ENCODE assay signal across 8 cellular contexts in the genomic region with DNA sequence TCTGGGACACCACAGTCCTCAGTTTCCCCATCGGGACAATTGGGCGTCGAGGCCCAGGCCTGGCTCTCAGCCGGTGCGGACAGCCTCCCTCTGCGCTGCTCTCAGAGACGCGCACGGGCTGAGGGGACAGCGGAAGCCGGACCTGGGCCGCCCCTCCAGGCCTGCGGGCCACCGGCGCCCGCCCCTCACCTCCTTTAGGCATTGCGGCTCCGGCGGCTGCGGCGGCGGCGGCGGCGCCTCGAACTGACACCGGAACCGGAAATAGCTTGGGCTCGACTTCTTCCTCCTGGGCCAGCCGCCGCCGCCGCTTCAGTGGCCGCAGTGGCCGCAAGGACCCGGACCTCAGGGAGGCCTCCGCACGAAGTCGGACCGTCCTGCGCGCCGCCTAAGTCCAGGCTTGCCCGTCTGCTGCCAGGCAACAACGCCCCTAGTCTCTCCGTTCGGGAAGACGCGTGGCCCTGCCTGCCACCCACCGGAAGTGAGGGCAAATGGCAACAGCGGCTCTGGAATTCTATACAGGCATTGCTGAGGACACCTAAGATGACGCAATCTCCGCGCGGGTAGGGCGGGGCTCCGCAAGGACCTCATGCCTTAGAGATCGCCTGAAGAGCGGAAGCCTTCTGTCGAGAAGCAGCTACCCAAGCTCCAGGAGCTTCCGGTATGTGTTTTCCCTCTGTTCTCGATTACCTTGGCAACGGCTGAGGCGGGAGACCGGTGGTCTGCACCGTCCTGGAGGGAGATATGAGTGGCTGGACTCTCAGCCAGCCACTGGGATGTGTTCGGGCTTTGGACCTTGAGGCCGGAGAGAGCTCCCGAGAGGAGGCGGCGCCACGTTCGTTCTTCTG. TPM values are rescaled to one million over a fixed set of nuclear protein-coding genes. Genes with fewer than 3 reads are reported as not detected.
DNase-seq lines count a peak whose midpoint lies in the region; ATAC-seq and TF ChIP-seq lines count a peak whose summit lies in the region.

Gene BUD31, plus strand, starts transcription at position 623 of the 845 bp plus-strand sequence. CDS start 2,124 bp downstream, outside the sequence.
Gene PDAP1, minus strand, starts transcription at position 251 of the 845 bp plus-strand sequence. Its CDS starts 49 bp downstream, at position 202.

- H3K4me3 Mint-ChIP-seq in nephron: peak within 1 kb of the TSS; percentile 95 to 99 (median 99)
- peak within 1 kb of the TSS; percentile 93 for H3K4me3 Mint-ChIP-seq in stimulated activated naive CD8-positive, alpha-beta T cell treated with anti-CD3 and anti-CD28 coated beads, Interleukin-15, Interleukin-2, amounts not matched to agents 100 ng/mL and 50 ng/mL, for 24 hours

- ATAC-seq in RWPE2 (ENCODE audit: low read depth): peak; percentile 78

- H3K9me3 ChIP-seq in RWPE2 (ENCODE audit: severe bottlenecking): no peaks in the 10 kb centered on the region

- no peaks in the 10 kb centered on the region for H3K27me3 Mint-ChIP-seq in nephron (ENCODE audit: low read depth)
- H3K27me3 Mint-ChIP-seq in stimulated activated naive CD8-positive, alpha-beta T cell treated with anti-CD3 and anti-CD28 coated beads, Interleukin-15, Interleukin-2, amounts not matched to agents 100 ng/mL and 50 ng/mL, for 24 hours: no peaks in the 10 kb centered on the region

- peaks cover 6% of the 10 kb centered on the region for H3K4me1 ChIP-seq in RWPE2 (ENCODE audit: insufficient read depth, poor library complexity, severe bottlenecking)

- H3K9me3 Mint-ChIP-seq in nephron: no peaks in the 10 kb centered on the region
- H3K9me3 Mint-ChIP-seq in stimulated activated naive CD8-positive, alpha-beta T cell treated with anti-CD3 and anti-CD28 coated beads, Interleukin-15, Interleukin-2, amounts not matched to agents 100 ng/mL and 50 ng/mL, for 24 hours: no peaks in the 10 kb centered on the region

- H3K36me3 Mint-ChIP-seq in nephron (ENCODE audit: low read depth): peaks cover 38% of the 10 kb centered on the region
- H3K36me3 Mint-ChIP-seq in stimulated activated naive CD8-positive, alpha-beta T cell treated with anti-CD3 and anti-CD28 coated beads, Interleukin-15, Interleukin-2, amounts not matched to agents 100 ng/mL and 50 ng/mL, for 24 hours (ENCODE audit: low read depth): peaks cover 48% of the 10 kb centered on the region

- H3K27ac ChIP-seq in RWPE2 (ENCODE audit: poor library complexity, severe bottlenecking): peak within 1 kb of the TSS; percentile 81

- TF ChIP-seq CTCF in RWPE2 (IDR thresholded peaks at IDR 0.05; ENCODE audit: poor library complexity, severe bottlenecking) (no peak), fibroblast of pulmonary artery (IDR thresholded peaks at IDR 0.05; ENCODE audit: low read length, missing control alignments) (no peak), nephron (IDR thresholded peaks at IDR 0.05; ENCODE audit: unreplicated experiment in 3 of 3) (no peak)

- H3K27me3 ChIP-seq in RWPE2 (ENCODE audit: insufficient read depth, poor library complexity, severe bottlenecking): no peaks in the 10 kb centered on the region

- peak within 1 kb of the TSS; percentile 98 to 100 (median 100) for H3K27ac Mint-ChIP-seq in nephron
- peak within 1 kb of the TSS; percentile 94 for H3K27ac Mint-ChIP-seq in stimulated activated naive CD8-positive, alpha-beta T cell treated with anti-CD3 and anti-CD28 coated beads, Interleukin-15, Interleukin-2, amounts not matched to agents 100 ng/mL and 50 ng/mL, for 24 hours

- H3K4me1 Mint-ChIP-seq in nephron: peaks cover 32% of the 10 kb centered on the region
- H3K4me1 Mint-ChIP-seq in stimulated activated naive CD8-positive, alpha-beta T cell treated with anti-CD3 and anti-CD28 coated beads, Interleukin-15, Interleukin-2, amounts not matched to agents 100 ng/mL and 50 ng/mL, for 24 hours (ENCODE audit: low read depth): peaks cover 50% of the 10 kb centered on the region

- H3K4me3 ChIP-seq in RWPE2 (ENCODE audit: severe bottlenecking): peak within 1 kb of the TSS; percentile 99
- H3K4me3 ChIP-seq in fibroblast of pulmonary artery (replicated peaks; ENCODE audit: low read depth, low read length): peak within 1 kb of the TSS; percentile 100

- peak; percentile 95 for DNase-seq in EH (ENCODE audit: low read depth)
- DNase-seq in H4 (ENCODE audit: low spot score): peak; percentile 93
- peak; percentile 96 for DNase-seq in LoVo (ENCODE audit: low spot score)
- DNase-seq in RWPE2 (ENCODE audit: low spot score): peak; percentile 90
- peak; percentile 87 for DNase-seq in activated T-helper 9 cell treated with anti-CD3 and anti-CD28 coated beads, Interleukin-2, amount 50 U/mL, for 16 hours (ENCODE audit: low read depth)
- DNase-seq in fibroblast of pulmonary artery (ENCODE audit: low read depth): peak; percentile 96

- peaks cover 65% of the 10 kb centered on the region for H3K36me3 ChIP-seq in RWPE2 (ENCODE audit: low read depth)

RNA-seq across cellular contexts. Expression of gene BUD31, which starts in this region (rescaled TPM):
- total RNA-seq in H4 (2014; rRNA removed; shearing (Covaris generic)): 169 and 186 TPM in 2 replicates

RNA-seq across cellular contexts. Expression of gene PDAP1, which starts in this region (rescaled TPM):
- 147 and 170 TPM in 2 replicates for total RNA-seq in H4 (2014; rRNA removed; shearing (Covaris generic))

Comparison
In these comparisons a context has a peak if more than half of its experiments do, and no peak if none do; other contexts are left out.
1. Peak in every context shown above with its lines: DNase-seq, ATAC-seq, H3K4me3 ChIP-seq and H3K27ac ChIP-seq.